Comparison of ENCODE assay signal across 1 cellular context in genomic region chr6:158999669-159000403, GRCh38.
A peak's percentile ranks its signal among the peaks of the same experiment; 100 is the strongest.
TF ChIP-seq lines count a peak whose summit lies in the region.

RSPH3 (minus strand) TSS chr6:159000202; CDS start chr6:158999550, 652 bp downstream.

TF ChIP-seq in K562, 482 proteins besides CTCF, POLR2A, EP300 and RAD21 (continued from another document and continues in another):
- peak in 2 of 3 experiments; percentile 92 to 98; a peak in 4 of 6 replicates for TF ChIP-seq ZBTB11 (CRISPR knock-in tag; IDR thresholded peaks at IDR 0.05)
- peak; percentile 99 for TF ChIP-seq EGR1 (conservative IDR thresholded peaks at IDR 0.05)
- TF ChIP-seq MEIS2 (IDR thresholded peaks at IDR 0.05; ENCODE audit: partially characterized antibody), result peak; percentile 87
- TF ChIP-seq XRCC5 (IDR thresholded peaks at IDR 0.05; ENCODE audit: low read depth, low read length), result peak; percentile 76; the same call in 1 of the 2 replicates
- no peak for TF ChIP-seq IRF9 (tag; IDR thresholded peaks at IDR 0.05)
- TF ChIP-seq HMGXB4 (CRISPR knock-in tag; IDR thresholded peaks at IDR 0.05), result peak; percentile 38; the same call in 1 of the 2 replicates
- 0 out of 2 replicates have a peak, but pooled peaks have one; percentile 84 for TF ChIP-seq HDAC2 (IDR thresholded peaks at IDR 0.05)
- peak; percentile 85; the same call in 1 of the 2 replicates for TF ChIP-seq SRSF1 (IDR thresholded peaks at IDR 0.05; ENCODE audit: low read depth, low read length)
- TF ChIP-seq MTA1 (IDR thresholded peaks at IDR 0.05; ENCODE audit: borderline replicate concordance), result 0 out of 2 replicates have a peak, but pooled peaks have one; percentile 28
- peak; percentile 80 for TF ChIP-seq HLTF (IDR thresholded peaks at IDR 0.05)
- TF ChIP-seq SOX6 (IDR thresholded peaks at IDR 0.05), result peak; percentile 80
- TF ChIP-seq C11orf30 (IDR thresholded peaks at IDR 0.05; ENCODE audit: low read depth), result peak; percentile 55; the same call in 1 of the 2 replicates
- peak; percentile 84 to 94 for TF ChIP-seq MAZ (CRISPR knock-in tag; conservative IDR thresholded peaks at IDR 0.05 in 1 of 2, IDR thresholded peaks at IDR 0.05 in 1 of 2)
- peak; percentile 25; the same call in 1 of the 2 replicates for TF ChIP-seq GTF2F1 (IDR thresholded peaks at IDR 0.05; ENCODE audit: low read depth, low read length)
- TF ChIP-seq ELF1 (tag; IDR thresholded peaks at IDR 0.05), result peak; percentile 94
- TF ChIP-seq KAT7 (CRISPR knock-in tag; IDR thresholded peaks at IDR 0.05; ENCODE audit: borderline replicate concordance), result peak; percentile 80; the same call in 1 of the 2 replicates
- peak; percentile 67; the same call in 1 of the 2 replicates for TF ChIP-seq ZNF24 (IDR thresholded peaks at IDR 0.05)
- TF ChIP-seq ZNF408 (CRISPR knock-in tag; IDR thresholded peaks at IDR 0.05; ENCODE audit: low read depth), result no peak
- TF ChIP-seq ELK1 (CRISPR knock-in tag; IDR thresholded peaks at IDR 0.05), result no peak
- TF ChIP-seq HOXB6 (CRISPR knock-in tag; IDR thresholded peaks at IDR 0.05; ENCODE audit: borderline replicate concordance), result no peak
- TF ChIP-seq NR2F6 (CRISPR knock-in tag; IDR thresholded peaks at IDR 0.05), result peak; percentile 81; the same call in 1 of the 2 replicates
- peak; percentile 36; the same call in 1 of the 2 replicates for TF ChIP-seq ZNF407 (IDR thresholded peaks at IDR 0.05; ENCODE audit: low read depth)
- TF ChIP-seq POLR2B (IDR thresholded peaks at IDR 0.05; ENCODE audit: low read depth, partially characterized antibody), result peak; percentile 97
- no peak; a peak in 2 of 4 replicates for TF ChIP-seq TBL1XR1 (IDR thresholded peaks at IDR 0.05; ENCODE audit: low read length in 2 of 2)
- TF ChIP-seq BMI1 (IDR thresholded peaks at IDR 0.05; ENCODE audit: low read length), result 0 out of 2 replicates have a peak, but pooled peaks have one; percentile 36
- peak; percentile 98 for TF ChIP-seq SUPT5H (IDR thresholded peaks at IDR 0.05)
- TF ChIP-seq FOXJ2 (tag; IDR thresholded peaks at IDR 0.05), result peak; percentile 63; the same call in 1 of the 2 replicates
- TF ChIP-seq RAD51 (IDR thresholded peaks at IDR 0.05; ENCODE audit: borderline replicate concordance, low read depth), result peak; percentile 10; the same call in 1 of the 2 replicates
- TF ChIP-seq HMGN3 (IDR thresholded peaks at IDR 0.05; ENCODE audit: borderline replicate concordance, extremely low read depth, insufficient read length, low read depth, low read length), result peak; percentile 75
- peak; percentile 46 for TF ChIP-seq HNRNPLL (IDR thresholded peaks at IDR 0.05; ENCODE audit: low read depth, low read length, poor library complexity, severe bottlenecking)
- TF ChIP-seq MXI1 (IDR thresholded peaks at IDR 0.05; ENCODE audit: low read depth, low read length), result peak; percentile 68
- peak; percentile 82; the same call in 1 of the 2 replicates for TF ChIP-seq FOXO4 (CRISPR knock-in tag; IDR thresholded peaks at IDR 0.05)
- TF ChIP-seq ZNF311 (CRISPR knock-in tag; IDR thresholded peaks at IDR 0.05), result no peak
- TF ChIP-seq TAF9B (IDR thresholded peaks at IDR 0.05; ENCODE audit: partially characterized antibody), result peak; percentile 87
- TF ChIP-seq HBP1 (CRISPR knock-in tag; IDR thresholded peaks at IDR 0.05), result 0 out of 2 replicates have a peak, but pooled peaks have one; percentile 60
- peak; percentile 81 for TF ChIP-seq CHD1 (IDR thresholded peaks at IDR 0.05; ENCODE audit: low read length)
- peak; percentile 92 for TF ChIP-seq MYNN (IDR thresholded peaks at IDR 0.05)
- no peak for TF ChIP-seq MYNN (CRISPR knock-in tag; IDR thresholded peaks at IDR 0.05)
- TF ChIP-seq GATAD2A (IDR thresholded peaks at IDR 0.05), result peak; percentile 52; the same call in 1 of the 2 replicates
- TF ChIP-seq HIVEP1 (CRISPR knock-in tag; IDR thresholded peaks at IDR 0.05), result no peak
- no peak for TF ChIP-seq KDM2B (CRISPR knock-in tag; IDR thresholded peaks at IDR 0.05)
- TF ChIP-seq FOS (IDR thresholded peaks at IDR 0.05; ENCODE audit: extremely low read depth, insufficient read length), result no peak
- no peak for TF ChIP-seq ZNF175 (CRISPR knock-in tag; IDR thresholded peaks at IDR 0.05; ENCODE audit: low read depth)
- peak; percentile 92 to 96 for TF ChIP-seq MNT (conservative IDR thresholded peaks at IDR 0.05)
- 0 out of 2 replicates have a peak, but pooled peaks have one; percentile 12 for TF ChIP-seq TAL1 (IDR thresholded peaks at IDR 0.05)
